ENCODE assay signal across 1 cellular context in the genomic region with DNA sequence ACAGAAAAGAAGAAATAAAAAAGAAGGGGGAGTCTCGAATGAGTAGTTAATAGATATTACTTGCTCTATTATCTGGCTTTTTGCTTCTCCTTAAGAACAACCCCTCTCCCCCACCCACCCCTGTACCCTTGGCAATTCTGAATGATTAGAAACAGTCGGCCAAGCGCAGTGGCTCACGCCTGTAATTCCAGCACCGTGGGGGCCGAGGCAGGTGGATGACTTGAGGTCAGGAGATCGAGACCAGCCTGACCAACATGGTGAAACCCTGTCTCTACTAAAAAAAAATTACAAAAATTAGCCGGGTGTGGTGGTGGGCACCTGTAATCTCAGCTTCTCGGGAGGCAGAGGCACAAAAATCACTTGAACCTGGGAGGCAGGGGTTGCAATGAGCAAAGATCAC.
TF ChIP-seq lines count a peak whose summit lies in the region.

No MANE protein-coding gene starts in this region.

TF ChIP-seq in GM23338, 12 proteins besides CTCF, POLR2A, EP300 and RAD21 (continued from another document):
- TF ChIP-seq, protein P1, sequence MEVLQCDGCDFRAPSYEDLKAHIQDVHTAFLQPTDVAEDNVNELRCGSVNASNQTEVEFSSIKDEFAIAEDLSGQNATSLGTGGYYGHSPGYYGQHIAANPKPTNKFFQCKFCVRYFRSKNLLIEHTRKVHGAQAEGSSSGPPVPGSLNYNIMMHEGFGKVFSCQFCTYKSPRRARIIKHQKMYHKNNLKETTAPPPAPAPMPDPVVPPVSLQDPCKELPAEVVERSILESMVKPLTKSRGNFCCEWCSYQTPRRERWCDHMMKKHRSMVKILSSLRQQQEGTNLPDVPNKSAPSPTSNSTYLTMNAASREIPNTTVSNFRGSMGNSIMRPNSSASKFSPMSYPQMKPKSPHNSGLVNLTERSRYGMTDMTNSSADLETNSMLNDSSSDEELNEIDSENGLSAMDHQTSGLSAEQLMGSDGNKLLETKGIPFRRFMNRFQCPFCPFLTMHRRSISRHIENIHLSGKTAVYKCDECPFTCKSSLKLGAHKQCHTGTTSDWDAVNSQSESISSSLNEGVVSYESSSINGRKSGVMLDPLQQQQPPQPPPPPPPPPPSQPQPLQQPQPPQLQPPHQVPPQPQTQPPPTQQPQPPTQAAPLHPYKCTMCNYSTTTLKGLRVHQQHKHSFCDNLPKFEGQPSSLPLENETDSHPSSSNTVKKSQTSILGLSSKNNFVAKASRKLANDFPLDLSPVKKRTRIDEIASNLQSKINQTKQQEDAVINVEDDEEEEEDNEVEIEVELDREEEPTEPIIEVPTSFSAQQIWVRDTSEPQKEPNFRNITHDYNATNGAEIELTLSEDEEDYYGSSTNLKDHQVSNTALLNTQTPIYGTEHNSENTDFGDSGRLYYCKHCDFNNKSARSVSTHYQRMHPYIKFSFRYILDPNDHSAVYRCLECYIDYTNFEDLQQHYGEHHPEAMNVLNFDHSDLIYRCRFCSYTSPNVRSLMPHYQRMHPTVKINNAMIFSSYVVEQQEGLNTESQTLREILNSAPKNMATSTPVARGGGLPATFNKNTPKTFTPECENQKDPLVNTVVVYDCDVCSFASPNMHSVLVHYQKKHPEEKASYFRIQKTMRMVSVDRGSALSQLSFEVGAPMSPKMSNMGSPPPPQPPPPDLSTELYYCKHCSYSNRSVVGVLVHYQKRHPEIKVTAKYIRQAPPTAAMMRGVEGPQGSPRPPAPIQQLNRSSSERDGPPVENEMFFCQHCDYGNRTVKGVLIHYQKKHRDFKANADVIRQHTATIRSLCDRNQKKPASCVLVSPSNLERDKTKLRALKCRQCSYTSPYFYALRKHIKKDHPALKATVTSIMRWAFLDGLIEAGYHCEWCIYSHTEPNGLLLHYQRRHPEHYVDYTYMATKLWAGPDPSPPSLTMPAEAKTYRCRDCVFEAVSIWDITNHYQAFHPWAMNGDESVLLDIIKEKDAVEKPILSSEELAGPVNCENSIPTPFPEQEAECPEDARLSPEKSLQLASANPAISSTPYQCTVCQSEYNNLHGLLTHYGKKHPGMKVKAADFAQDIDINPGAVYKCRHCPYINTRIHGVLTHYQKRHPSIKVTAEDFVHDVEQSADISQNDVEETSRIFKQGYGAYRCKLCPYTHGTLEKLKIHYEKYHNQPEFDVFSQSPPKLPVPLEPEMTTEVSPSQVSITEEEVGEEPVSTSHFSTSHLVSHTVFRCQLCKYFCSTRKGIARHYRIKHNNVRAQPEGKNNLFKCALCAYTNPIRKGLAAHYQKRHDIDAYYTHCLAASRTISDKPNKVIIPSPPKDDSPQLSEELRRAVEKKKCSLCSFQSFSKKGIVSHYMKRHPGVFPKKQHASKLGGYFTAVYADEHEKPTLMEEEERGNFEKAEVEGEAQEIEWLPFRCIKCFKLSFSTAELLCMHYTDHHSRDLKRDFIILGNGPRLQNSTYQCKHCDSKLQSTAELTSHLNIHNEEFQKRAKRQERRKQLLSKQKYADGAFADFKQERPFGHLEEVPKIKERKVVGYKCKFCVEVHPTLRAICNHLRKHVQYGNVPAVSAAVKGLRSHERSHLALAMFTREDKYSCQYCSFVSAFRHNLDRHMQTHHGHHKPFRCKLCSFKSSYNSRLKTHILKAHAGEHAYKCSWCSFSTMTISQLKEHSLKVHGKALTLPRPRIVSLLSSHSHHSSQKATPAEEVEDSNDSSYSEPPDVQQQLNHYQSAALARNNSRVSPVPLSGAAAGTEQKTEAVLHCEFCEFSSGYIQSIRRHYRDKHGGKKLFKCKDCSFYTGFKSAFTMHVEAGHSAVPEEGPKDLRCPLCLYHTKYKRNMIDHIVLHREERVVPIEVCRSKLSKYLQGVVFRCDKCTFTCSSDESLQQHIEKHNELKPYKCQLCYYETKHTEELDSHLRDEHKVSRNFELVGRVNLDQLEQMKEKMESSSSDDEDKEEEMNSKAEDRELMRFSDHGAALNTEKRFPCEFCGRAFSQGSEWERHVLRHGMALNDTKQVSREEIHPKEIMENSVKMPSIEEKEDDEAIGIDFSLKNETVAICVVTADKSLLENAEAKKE (CRISPR knock-in tag; IDR thresholded peaks at IDR 0.05): no peak
- no peak for TF ChIP-seq EZH2phosphoT487 (IDR thresholded peaks at IDR 0.05; ENCODE audit: unreplicated experiment)
- no peak for TF ChIP-seq NANOG (IDR thresholded peaks at IDR 0.05; ENCODE audit: borderline replicate concordance)
